10 cellular contexts compared by ENCODE assay signal in genomic region chr17:75842963-75843576, GRCh38. TPM values are rescaled to one million over a fixed set of nuclear protein-coding genes. Genes with fewer than 3 reads are reported as not detected.
DNase-seq lines count a peak whose midpoint lies in the region; ATAC-seq and TF ChIP-seq lines count a peak whose summit lies in the region.
"Had no signal": no experiment of that assay in that cellular context is flagged by ENCODE, and none has a peak within 500 bp of the region (broad histone marks: within the 10 kb centered on the region; RNA-seq: fewer than 3 reads in every experiment).

No MANE protein-coding gene starts in this region.

- H3K4me1 Mint-ChIP-seq in activated naive CD4-positive, alpha-beta T cell treated with anti-CD3 and anti-CD28 coated beads for 36 hours (ENCODE audit: low read depth) = peaks cover 19% of the 10 kb centered on the region

- H3K27ac Mint-ChIP-seq in activated naive CD4-positive, alpha-beta T cell treated with anti-CD3 and anti-CD28 coated beads for 36 hours = peak overlapping the region; percentile 98

- WGBS in lung, 2 donors = 44 to 73% methylated on average over 19 to 22 of the region's 22 CpGs

- CTCF ChIA-PET in activated naive CD4-positive, alpha-beta T cell treated with anti-CD3 and anti-CD28 coated beads for 36 hours (lab: Charles Lee) = interaction anchor here (4.9 kb wide), 1 partner anchor 12 kb away, joined by 32 read pairs; the partner anchor contains the start of gene WBP2

- H3K9me3 ChIP-seq in lung (ENCODE audit: control insufficient read depth in 2 of 2, insufficient read depth in 1 of 2, low read length in 1 of 2) = no peaks in the 10 kb centered on the region

- peak; percentile 40 for DNase-seq in stimulated activated CD4-positive, alpha-beta T cell treated with anti-CD3 and anti-CD28 coated beads, Interleukin-4, amount 100 ng/mL, for 1 hour
- DNase-seq in stimulated activated CD4-positive, alpha-beta T cell treated with anti-CD3 and anti-CD28 coated beads, Interleukin-12 subunit alpha, Interleukin-12 subunit beta, amount 100 ng/mL, for 4 hours = no peak
- peak; percentile 38 for DNase-seq in activated naive CD4-positive, alpha-beta T cell treated with anti-CD3 and anti-CD28 coated beads for 36 hours
- DNase-seq in lung (ENCODE audit: low spot score) = no peak
- DNase-seq in AG08396 (ENCODE audit: low spot score) = no peak
- no peak for DNase-seq in NCI-H446 treated with DMSO at 0.1 percent for 48 hours (lab: John Stamatoyannopoulos, UW)
- no peak for DNase-seq in pons (ENCODE audit: low spot score)
- DNase-seq: NCI-H524 treated with DMSO at 0.1 percent for 48 hours had no signal

- H3K9me3 Mint-ChIP-seq in activated naive CD4-positive, alpha-beta T cell treated with anti-CD3 and anti-CD28 coated beads for 36 hours = no peaks in the 10 kb centered on the region

- no peaks in the 10 kb centered on the region for H3K27me3 Mint-ChIP-seq in activated naive CD4-positive, alpha-beta T cell treated with anti-CD3 and anti-CD28 coated beads for 36 hours (ENCODE audit: low read depth)

- H3K4me3 Mint-ChIP-seq in activated naive CD4-positive, alpha-beta T cell treated with anti-CD3 and anti-CD28 coated beads for 36 hours = peak overlapping the region; percentile 95

- peak overlapping the region in 1 of 2 donors; percentile 93 for H3K27ac ChIP-seq in lung (ENCODE audit: low read depth in 1 of 2, low read length in 1 of 2)
- H3K27ac ChIP-seq: C4-2B had no signal

- no peaks in the 10 kb centered on the region for H3K27me3 ChIP-seq in lung (ENCODE audit: control insufficient read depth, insufficient read depth)

- peak overlapping the region; percentile 12 for H3K4me3 ChIP-seq in lung

- H3K36me3 ChIP-seq in lung (ENCODE audit: control insufficient read depth in 2 of 2, insufficient read depth in 2 of 2, low read length in 2 of 2) = peaks cover 0 to 35% of the 10 kb centered on the region in 2 donors

- TF ChIP-seq CTCF in lung (IDR thresholded peaks at IDR 0.05; ENCODE audit: control extremely low read depth, extremely low read depth) = no peak

- H3K36me3 Mint-ChIP-seq in activated naive CD4-positive, alpha-beta T cell treated with anti-CD3 and anti-CD28 coated beads for 36 hours (ENCODE audit: low read depth) = peaks cover 19% of the 10 kb centered on the region

- intact Hi-C loops in activated naive CD4-positive, alpha-beta T cell treated with anti-CD3 and anti-CD28 coated beads for 36 hours (cut with micrococcal nuclease) = loop anchor here (1.0 kb wide), 2 partner anchors 12 to 33 kb away; partner anchors contain the start of gene WBP2

- peaks cover 0 to 23% of the 10 kb centered on the region in 2 donors for H3K4me1 ChIP-seq in lung (ENCODE audit: control insufficient read depth in 2 of 2, insufficient read depth in 2 of 2, low read length in 2 of 2)

- ATAC-seq in lung (ENCODE audit: insufficient read depth, low FRiP score) (no peak), HG03521 (IDR thresholded peaks at IDR 0.05; ENCODE audit: unreplicated experiment) (no peak)

RNA-seq across cellular contexts. Expression of gene UNC13D, which starts 1.1 kb away (rescaled TPM):
- 10 to 100 TPM; 98.5 to 99.1 TPM for total RNA-seq in activated naive CD4-positive, alpha-beta T cell treated with anti-CD3 and anti-CD28 coated beads for 36 hours
- 100 to 1,000 TPM in 1 of 2 donors, 10 to 100 TPM in 1; 56.6 to 110 TPM for total RNA-seq in lung
- polyA plus RNA-seq in lung = 10 to 100 TPM; 61.2 to 85.2 TPM

RNA-seq across cellular contexts. Expression of gene WBP2, which starts 12.1 kb away (rescaled TPM):
- 10 to 100 TPM; 65.0 to 68.7 TPM for total RNA-seq in activated naive CD4-positive, alpha-beta T cell treated with anti-CD3 and anti-CD28 coated beads for 36 hours
- total RNA-seq in lung = 100 to 1,000 TPM in 1 of 2 donors, 10 to 100 TPM in 1; 67.2 to 127 TPM
- polyA plus RNA-seq in lung = 100 to 1,000 TPM; 143 to 195 TPM

RNA-seq across cellular contexts. Expression of gene TRIM47, which starts 35.3 kb away (rescaled TPM):
- 1 to 10 TPM; 8.1 to 9.6 TPM for total RNA-seq in activated naive CD4-positive, alpha-beta T cell treated with anti-CD3 and anti-CD28 coated beads for 36 hours
- total RNA-seq in lung = 10 to 100 TPM; 23.5 to 78.3 TPM
- polyA plus RNA-seq in lung = 10 to 100 TPM; 22.9 to 32.4 TPM

RNA-seq across cellular contexts. Expression of gene TRIM65, which starts 53.7 kb away (rescaled TPM):
- total RNA-seq in activated naive CD4-positive, alpha-beta T cell treated with anti-CD3 and anti-CD28 coated beads for 36 hours = 10 to 100 TPM; 24.5 to 25.5 TPM
- 10 to 100 TPM; 12.7 to 32.9 TPM for total RNA-seq in lung
- 10 to 100 TPM; 14.6 to 27.8 TPM for polyA plus RNA-seq in lung

RNA-seq across cellular contexts. Expression of gene UNK, which starts 58.5 kb away (rescaled TPM):
- total RNA-seq in activated naive CD4-positive, alpha-beta T cell treated with anti-CD3 and anti-CD28 coated beads for 36 hours = 10 to 100 TPM; 19.1 to 21.4 TPM
- 10 to 100 TPM; 32.8 to 72.4 TPM for total RNA-seq in lung
- polyA plus RNA-seq in lung = 10 to 100 TPM; 15.5 to 18.7 TPM

Comparison
In these comparisons a context has a peak if more than half of its experiments do, and no peak if none do; other contexts are left out.
1. DNase-seq: peak in stimulated activated CD4-positive, alpha-beta T cell treated with anti-CD3 and anti-CD28 coated beads, Interleukin-4, amount 100 ng/mL, for 1 hour (single experiment) and activated naive CD4-positive, alpha-beta T cell treated with anti-CD3 and anti-CD28 coated beads for 36 hours (single experiment); none in stimulated activated CD4-positive, alpha-beta T cell treated with anti-CD3 and anti-CD28 coated beads, Interleukin-12 subunit alpha, Interleukin-12 subunit beta, amount 100 ng/mL, for 4 hours (single experiment), lung (single experiment), AG08396 (single experiment), NCI-H446 treated with DMSO at 0.1 percent for 48 hours (single experiment) and pons (single experiment).